In genomic region chr11:75513250-75513649, GRCh38 we compare ENCODE assay signal across 1 cellular context.
TF ChIP-seq lines count a peak whose summit lies in the region.

No MANE protein-coding gene starts in this region.

TF ChIP-seq in HEK293, 187 proteins besides CTCF, POLR2A, EP300 and RAD21 (continued from another document):
- no peak for TF ChIP-seq KLF8 (tag by site-specific recombination; IDR thresholded peaks at IDR 0.05)
- no peak for TF ChIP-seq TSHZ1 (tag by site-specific recombination; IDR thresholded peaks at IDR 0.05; ENCODE audit: borderline replicate concordance)
- no peak for TF ChIP-seq YY2 (tag by site-specific recombination; IDR thresholded peaks at IDR 0.05)
- TF ChIP-seq PRDM6 (tag by site-specific recombination; IDR thresholded peaks at IDR 0.05): no peak
- no peak for TF ChIP-seq ZNF26 (tag by site-specific recombination; IDR thresholded peaks at IDR 0.05)
- no peak for TF ChIP-seq ZNF585B (tag by site-specific recombination; IDR thresholded peaks at IDR 0.05)
- no peak for TF ChIP-seq ZNF513 (tag by site-specific recombination; IDR thresholded peaks at IDR 0.05)
- TF ChIP-seq ZNF529 (tag by site-specific recombination; IDR thresholded peaks at IDR 0.05; ENCODE audit: insufficient replicate concordance): no peak
- no peak for TF ChIP-seq ZNF654 (tag by site-specific recombination; IDR thresholded peaks at IDR 0.05; ENCODE audit: low read depth)
- no peak for TF ChIP-seq ZNF621 (tag by site-specific recombination; IDR thresholded peaks at IDR 0.05)
- no peak for TF ChIP-seq GLI4 (tag by site-specific recombination; IDR thresholded peaks at IDR 0.05)
- TF ChIP-seq ZNF580 (tag by site-specific recombination; IDR thresholded peaks at IDR 0.05): peak; percentile 21; the same call in 1 of the 2 replicates
- TF ChIP-seq ZBTB49 (tag by site-specific recombination; IDR thresholded peaks at IDR 0.05; ENCODE audit: low read depth): no peak
- no peak for TF ChIP-seq ZNF704 (tag by site-specific recombination; IDR thresholded peaks at IDR 0.05)
- TF ChIP-seq ZNF148 (tag by site-specific recombination; IDR thresholded peaks at IDR 0.05; ENCODE audit: borderline replicate concordance): no peak
- TF ChIP-seq ZFP41 (tag by site-specific recombination; IDR thresholded peaks at IDR 0.05; ENCODE audit: borderline replicate concordance): no peak
- TF ChIP-seq ZBTB6 (tag by site-specific recombination; IDR thresholded peaks at IDR 0.05): peak; percentile 49; the same call in 1 of the 2 replicates
- no peak for TF ChIP-seq ZNF610 (tag by site-specific recombination; IDR thresholded peaks at IDR 0.05; ENCODE audit: borderline replicate concordance)
- TF ChIP-seq ZNF843 (tag by site-specific recombination; IDR thresholded peaks at IDR 0.05): no peak
- no peak for TF ChIP-seq ZNF571 (tag by site-specific recombination; IDR thresholded peaks at IDR 0.05)
- no peak for TF ChIP-seq ZNF561 (tag by site-specific recombination; IDR thresholded peaks at IDR 0.05; ENCODE audit: borderline replicate concordance)
- no peak for TF ChIP-seq KLF7 (tag by site-specific recombination; IDR thresholded peaks at IDR 0.05; ENCODE audit: borderline replicate concordance)
- peak; percentile 56; the same call in 1 of the 2 replicates for TF ChIP-seq EGR2 (tag by site-specific recombination; IDR thresholded peaks at IDR 0.05; ENCODE audit: low read depth)
- TF ChIP-seq ZNF24 (tag by site-specific recombination; IDR thresholded peaks at IDR 0.05): no peak
- TF ChIP-seq PRDM1 (tag by site-specific recombination; IDR thresholded peaks at IDR 0.05): no peak
- no peak for TF ChIP-seq MEIS1 (CRISPR knock-in tag; IDR thresholded peaks at IDR 0.05; ENCODE audit: borderline replicate concordance)
- no peak for TF ChIP-seq KLF16 (tag by site-specific recombination; IDR thresholded peaks at IDR 0.05)
- TF ChIP-seq AEBP2 (tag by site-specific recombination; IDR thresholded peaks at IDR 0.05; ENCODE audit: borderline replicate concordance): no peak
- TF ChIP-seq ZNF560 (tag by site-specific recombination; IDR thresholded peaks at IDR 0.05; ENCODE audit: borderline replicate concordance): no peak
- TF ChIP-seq ZNF600 (tag by site-specific recombination; IDR thresholded peaks at IDR 0.05): 0 out of 2 replicates have a peak, but pooled peaks have one; percentile 31
